ENCODE assay signal across 8 cellular contexts in the genomic region with DNA sequence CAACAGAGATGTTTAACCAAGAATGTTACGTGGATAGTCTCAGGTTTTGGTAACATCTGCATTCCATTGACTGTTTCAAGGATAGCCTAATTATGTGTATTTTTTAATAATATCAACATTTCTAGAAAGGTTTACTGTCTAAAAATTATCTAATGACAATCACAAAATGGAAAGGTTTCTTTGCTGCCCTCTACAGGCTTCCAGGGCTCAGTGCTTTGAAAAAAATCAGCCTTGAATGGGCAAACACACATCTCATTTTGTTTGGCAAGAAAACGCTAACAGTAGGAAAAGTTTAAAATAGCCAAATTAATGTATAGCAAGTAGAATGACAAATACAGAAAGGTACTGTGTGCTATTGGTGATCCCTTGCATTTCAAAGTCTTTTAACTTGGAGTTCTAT.
DNase-seq lines count a peak whose midpoint lies in the region; ATAC-seq and TF ChIP-seq lines count a peak whose summit lies in the region.

No MANE protein-coding gene starts in this region.

- H2AFZ ChIP-seq in HCT116 (ENCODE audit: low read depth, low read length, poor library complexity, severe bottlenecking), result no peak overlapping the region

- DNase-seq in CD14-positive monocyte (ENCODE audit: low spot score) (no peak), HCT116 (ENCODE audit: low read depth, low spot score) (no peak), adipocyte (ENCODE audit: low read depth) (peak; percentile 46), right lobe of liver (no peak), T-cell (no peak)
- no peak for DNase-seq in activated T-cell treated with anti-CD3 and anti-CD28 coated beads, Interleukin-2, amount 50 U/mL, for 48 hours

- no peaks in the 10 kb centered on the region for H3K36me3 Mint-ChIP-seq in CD14-positive monocyte
- H3K36me3 Mint-ChIP-seq in T-cell, result no peaks in the 10 kb centered on the region

- RAD21 ChIA-PET in HCT116 (lab: Charles Lee; ENCODE audit: low non-redundant PET in 1 of 2, low total read pairs in 2 of 2, uncharacterized antibody in 2 of 2, unreplicated experiment in 2 of 2), result no interaction called here

- TF ChIP-seq RAD21 in HCT116 (IDR thresholded peaks at IDR 0.05; ENCODE audit: low read depth), result peak; percentile 16; the same call in 1 of the 2 replicates

- H3K4me3 Mint-ChIP-seq in CD14-positive monocyte (no peak overlapping the region), T-cell (no peak overlapping the region)

- H3K27ac ChIP-seq in HCT116 (ENCODE audit: low read depth, low read length) (no peak overlapping the region), right lobe of liver (no peak overlapping the region)

- H3K9ac ChIP-seq in HCT116 (ENCODE audit: low read length) (no peak overlapping the region), adipocyte (ENCODE audit: low read length) (no peak overlapping the region)

- no TSS peak for BruUV-seq in HCT116 (replicated peaks; lab: Mats Ljungman, UMichigan)

- no peaks in the 10 kb centered on the region for H3K79me2 ChIP-seq in HCT116 (ENCODE audit: insufficient read depth, low read length)

- WGBS in right lobe of liver (ENCODE audit: insufficient coverage, low coverage, low lambda C conversion rate, missing lambda C conversion rate), result 17% methylated on average over 2 of the region's 2 CpGs

- no peak overlapping the region for H3K4me3 ChIP-seq in HCT116 (replicated peaks in 1 of 2; ENCODE audit: low read depth in 1 of 2, low read length in 2 of 2)
- no peak overlapping the region for H3K4me3 ChIP-seq in adipocyte (ENCODE audit: low read length)
- H3K4me3 ChIP-seq in right lobe of liver, result no peak overlapping the region

- POLR2A ChIA-PET in HCT116 (lab: Charles Lee), result no interaction called here
- POLR2A ChIA-PET in T-cell (lab: Charles Lee), result no interaction called here

- H3K9me3 ChIP-seq in HCT116 (ENCODE audit: control insufficient read depth in 1 of 2, insufficient read depth in 1 of 2, low read depth in 1 of 2, low read length in 2 of 2), result no peaks in the 10 kb centered on the region
- no peaks in the 10 kb centered on the region for H3K9me3 ChIP-seq in adipocyte (ENCODE audit: control insufficient read depth, low read length)
- no peaks in the 10 kb centered on the region for H3K9me3 ChIP-seq in right lobe of liver

- H3K36me3 ChIP-seq in HCT116 (ENCODE audit: control insufficient read depth in 1 of 2, insufficient read depth in 2 of 2, low read length in 2 of 2) (no peaks in the 10 kb centered on the region), adipocyte (ENCODE audit: control insufficient read depth, insufficient read depth, low read length, severe bottlenecking) (no peaks in the 10 kb centered on the region), right lobe of liver (no peaks in the 10 kb centered on the region)

- H3K4me1 Mint-ChIP-seq in CD14-positive monocyte (no peaks in the 10 kb centered on the region), T-cell (no peaks in the 10 kb centered on the region)

- H4K20me1 ChIP-seq in HCT116 (ENCODE audit: insufficient read depth), result no peaks in the 10 kb centered on the region

- TF ChIP-seq CTCF in CD14-positive monocyte (IDR thresholded peaks at IDR 0.05) (peak; percentile 45), HCT116 (IDR thresholded peaks at IDR 0.05 in 2 of 3, conservative IDR thresholded peaks at IDR 0.05 in 1 of 3; ENCODE audit: borderline replicate concordance in 1 of 3, insufficient read depth in 1 of 3, low read depth in 2 of 3, low read length in 2 of 3) (peak; percentile 5 to 48 (median 41); a peak in 3 of 6 replicates), right lobe of liver (IDR thresholded peaks at IDR 0.05) (peak; percentile 34 to 76 (median 60))

- ATAC-seq in HCT116, result no peak
- ATAC-seq in right lobe of liver, result peak in 1 of 4 donors; percentile 35
- no peak for ATAC-seq in HG02970 (IDR thresholded peaks at IDR 0.05; ENCODE audit: low FRiP score, unreplicated experiment)
- no peak for ATAC-seq in T-cell (replicated peaks in 1 of 4)
- ATAC-seq in GM21360 (IDR thresholded peaks at IDR 0.05; ENCODE audit: unreplicated experiment), result no peak

- H3K27me3 Mint-ChIP-seq in CD14-positive monocyte (ENCODE audit: low read depth in 3 of 3), result peaks cover 0 to 9% (median 5%) of the 10 kb centered on the region in 3 donors
- H3K27me3 Mint-ChIP-seq in T-cell, result peaks cover 0 to 14% of the 10 kb centered on the region in 2 donors

- H3K9me2 ChIP-seq in HCT116 (ENCODE audit: insufficient read depth), result no peaks in the 10 kb centered on the region

- H3K4me2 ChIP-seq in HCT116 (ENCODE audit: low read length), result no peak overlapping the region

- intact Hi-C loops in CD14-positive monocyte (cut with micrococcal nuclease), result no loop called here
- intact Hi-C loops in HCT116 (cut with micrococcal nuclease), result no loop called here
- intact Hi-C loops in right lobe of liver (cut with DNase I), result no loop called here

- TF ChIP-seq POLR2A in HCT116 (IDR thresholded peaks at IDR 0.05; ENCODE audit: borderline replicate concordance, extremely low read depth, insufficient read depth, insufficient read length) (no peak), right lobe of liver (IDR thresholded peaks at IDR 0.05) (no peak)

- H3K27ac Mint-ChIP-seq in CD14-positive monocyte (no peak overlapping the region), T-cell (no peak overlapping the region)

- H3K9me3 Mint-ChIP-seq in CD14-positive monocyte (no peaks in the 10 kb centered on the region), T-cell (no peaks in the 10 kb centered on the region)

- H3K4me1 ChIP-seq in HCT116 (ENCODE audit: control insufficient read depth in 1 of 2, insufficient read depth in 2 of 2, low read length in 2 of 2) (no peaks in the 10 kb centered on the region), adipocyte (ENCODE audit: control insufficient read depth, insufficient read depth, low read length) (no peaks in the 10 kb centered on the region), right lobe of liver (no peaks in the 10 kb centered on the region)

- no peaks in the 10 kb centered on the region for H3K27me3 ChIP-seq in HCT116 (ENCODE audit: insufficient read depth, low read length)
- no peaks in the 10 kb centered on the region for H3K27me3 ChIP-seq in adipocyte (replicated peaks; ENCODE audit: control insufficient read depth, insufficient read depth, low read length)
- H3K27me3 ChIP-seq in right lobe of liver, result no peaks in the 10 kb centered on the region

- CTCF ChIA-PET in HCT116 (lab: Charles Lee), result no interaction called here
- CTCF ChIA-PET in T-cell (lab: Charles Lee), result no interaction called here

TF ChIP-seq in HCT116, 20 proteins besides CTCF, POLR2A, EP300 and RAD21 (continues in another document):
- no peak for TF ChIP-seq TCF7L2 (IDR thresholded peaks at IDR 0.05; ENCODE audit: borderline replicate concordance, extremely low read depth, insufficient read depth, insufficient read length)
- TF ChIP-seq CEBPB (IDR thresholded peaks at IDR 0.05; ENCODE audit: low read depth), result no peak
- no peak for TF ChIP-seq EZH2 (IDR thresholded peaks at IDR 0.05)
- no peak for TF ChIP-seq POLR2AphosphoS5 (IDR thresholded peaks at IDR 0.05; ENCODE audit: low read depth, low read length)
- no peak for TF ChIP-seq SIN3A (IDR thresholded peaks at IDR 0.05; ENCODE audit: low read depth)
- TF ChIP-seq JUND (IDR thresholded peaks at IDR 0.05), result no peak
- TF ChIP-seq SP1 (IDR thresholded peaks at IDR 0.05; ENCODE audit: low read depth), result no peak
- TF ChIP-seq FOSL1 (IDR thresholded peaks at IDR 0.05; ENCODE audit: low read depth), result no peak
- TF ChIP-seq, protein P1, sequence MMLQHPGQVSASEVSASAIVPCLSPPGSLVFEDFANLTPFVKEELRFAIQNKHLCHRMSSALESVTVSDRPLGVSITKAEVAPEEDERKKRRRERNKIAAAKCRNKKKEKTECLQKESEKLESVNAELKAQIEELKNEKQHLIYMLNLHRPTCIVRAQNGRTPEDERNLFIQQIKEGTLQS (IDR thresholded peaks at IDR 0.05), result no peak
- no peak for TF ChIP-seq MAX (IDR thresholded peaks at IDR 0.05)
- no peak for TF ChIP-seq CBX3 (IDR thresholded peaks at IDR 0.05; ENCODE audit: low read depth)
- TF ChIP-seq YY1 (IDR thresholded peaks at IDR 0.05; ENCODE audit: extremely low read depth, insufficient replicate concordance, low read depth, low read length), result no peak
- TF ChIP-seq, protein P2, sequence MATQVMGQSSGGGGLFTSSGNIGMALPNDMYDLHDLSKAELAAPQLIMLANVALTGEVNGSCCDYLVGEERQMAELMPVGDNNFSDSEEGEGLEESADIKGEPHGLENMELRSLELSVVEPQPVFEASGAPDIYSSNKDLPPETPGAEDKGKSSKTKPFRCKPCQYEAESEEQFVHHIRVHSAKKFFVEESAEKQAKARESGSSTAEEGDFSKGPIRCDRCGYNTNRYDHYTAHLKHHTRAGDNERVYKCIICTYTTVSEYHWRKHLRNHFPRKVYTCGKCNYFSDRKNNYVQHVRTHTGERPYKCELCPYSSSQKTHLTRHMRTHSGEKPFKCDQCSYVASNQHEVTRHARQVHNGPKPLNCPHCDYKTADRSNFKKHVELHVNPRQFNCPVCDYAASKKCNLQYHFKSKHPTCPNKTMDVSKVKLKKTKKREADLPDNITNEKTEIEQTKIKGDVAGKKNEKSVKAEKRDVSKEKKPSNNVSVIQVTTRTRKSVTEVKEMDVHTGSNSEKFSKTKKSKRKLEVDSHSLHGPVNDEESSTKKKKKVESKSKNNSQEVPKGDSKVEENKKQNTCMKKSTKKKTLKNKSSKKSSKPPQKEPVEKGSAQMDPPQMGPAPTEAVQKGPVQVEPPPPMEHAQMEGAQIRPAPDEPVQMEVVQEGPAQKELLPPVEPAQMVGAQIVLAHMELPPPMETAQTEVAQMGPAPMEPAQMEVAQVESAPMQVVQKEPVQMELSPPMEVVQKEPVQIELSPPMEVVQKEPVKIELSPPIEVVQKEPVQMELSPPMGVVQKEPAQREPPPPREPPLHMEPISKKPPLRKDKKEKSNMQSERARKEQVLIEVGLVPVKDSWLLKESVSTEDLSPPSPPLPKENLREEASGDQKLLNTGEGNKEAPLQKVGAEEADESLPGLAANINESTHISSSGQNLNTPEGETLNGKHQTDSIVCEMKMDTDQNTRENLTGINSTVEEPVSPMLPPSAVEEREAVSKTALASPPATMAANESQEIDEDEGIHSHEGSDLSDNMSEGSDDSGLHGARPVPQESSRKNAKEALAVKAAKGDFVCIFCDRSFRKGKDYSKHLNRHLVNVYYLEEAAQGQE (IDR thresholded peaks at IDR 0.05; ENCODE audit: low read depth), result no peak
- TF ChIP-seq ZNF274 (IDR thresholded peaks at IDR 0.05; ENCODE audit: low read depth, low read length), result no peak
- TF ChIP-seq EZH2phosphoT487 (IDR thresholded peaks at IDR 0.05; ENCODE audit: borderline replicate concordance), result no peak
- TF ChIP-seq EGR1 (IDR thresholded peaks at IDR 0.05; ENCODE audit: low read depth), result no peak
- no peak for TF ChIP-seq ELF1 (IDR thresholded peaks at IDR 0.05; ENCODE audit: borderline replicate concordance, low read depth)
- no peak for TF ChIP-seq SRF (IDR thresholded peaks at IDR 0.05; ENCODE audit: low read depth)
- no peak for TF ChIP-seq ZFX (IDR thresholded peaks at IDR 0.05)
